Comparison of ENCODE assay signal across 8 cellular contexts in genomic region chr11:60925685-60926267, GRCh38. TPM values are rescaled to one million over a fixed set of nuclear protein-coding genes. Genes with fewer than 3 reads are reported as not detected.
DNase-seq lines count a peak whose midpoint lies in the region; ATAC-seq and TF ChIP-seq lines count a peak whose summit lies in the region.

No MANE protein-coding gene starts in this region.

- CTCF ChIA-PET in RWPE1 (lab: Yijun Ruan, JAX): interaction anchor here (1.2 kb wide), 1 partner anchor 203 kb away, joined by 3 read pairs; no protein-coding TSS in a partner anchor

- peaks cover 0 to 36% (median 21%) of the 10 kb centered on the region in 9 donors for H3K36me3 ChIP-seq in heart right ventricle
- H3K36me3 ChIP-seq in hepatocyte (replicated peaks; ENCODE audit: insufficient read depth, low read depth): no peaks in the 10 kb centered on the region

- no peak for DNase-seq in heart right ventricle
- DNase-seq in Right ventricle myocardium superior: no peak
- DNase-seq in RWPE1 (ENCODE audit: low spot score): peak; percentile 69
- DNase-seq in hepatocyte (ENCODE audit: low spot score): no peak
- no peak for DNase-seq in activated effector memory CD4-positive, alpha-beta T cell treated with anti-CD3 and anti-CD28 coated beads, Interleukin-2, amount 50 U/mL, for 16 hours
- DNase-seq in nucleus accumbens (lab: John Stamatoyannopoulos, UW): no peak

- no peak overlapping the region for H2AFZ ChIP-seq in hepatocyte

- no peak for ATAC-seq in heart right ventricle
- ATAC-seq in Right ventricle myocardium superior (ENCODE audit: poor library complexity): no peak
- no peak for ATAC-seq in HG02588 (IDR thresholded peaks at IDR 0.05; ENCODE audit: unreplicated experiment)
- no peak for ATAC-seq in GM19452 (IDR thresholded peaks at IDR 0.05; ENCODE audit: unreplicated experiment)

- H3K9me2 ChIP-seq in hepatocyte (replicated peaks; ENCODE audit: insufficient read depth): no peaks in the 10 kb centered on the region

- intact Hi-C loops in heart right ventricle (cut with DNase I) (no loop called here), Right ventricle myocardium superior (cut with DNase I) (no loop called here)

- POLR2A ChIA-PET in RWPE1 (lab: Yijun Ruan, JAX; ENCODE audit: low non-redundant PET): interaction anchor here (0.6 kb wide), 1 partner anchor 16 kb away, joined by 9 read pairs; no protein-coding TSS in a partner anchor

- no peak for TF ChIP-seq CTCF in heart right ventricle (IDR thresholded peaks at IDR 0.05)
- no peak for TF ChIP-seq CTCF in RWPE1 (conservative IDR thresholded peaks at IDR 0.05; ENCODE audit: low read depth)
- no peak for TF ChIP-seq CTCF in hepatocyte (IDR thresholded peaks at IDR 0.05; ENCODE audit: poor library complexity)

- WGBS in heart right ventricle, 2 donors: 63 to 71% methylated on average over 8 of the region's 8 CpGs
- WGBS in hepatocyte (ENCODE audit: low lambda C conversion rate, missing lambda C conversion rate): 57% methylated on average over 8 of the region's 8 CpGs

- H3K27ac ChIP-seq in heart right ventricle (no peak overlapping the region), RWPE1 (0 out of 2 replicates have a peak overlapping the region, but pooled peaks have one; percentile 70), hepatocyte (no peak overlapping the region)

- peaks cover 4 to 29% (median 22%) of the 10 kb centered on the region in 9 donors for H3K4me1 ChIP-seq in heart right ventricle
- peaks cover 5% of the 10 kb centered on the region for H3K4me1 ChIP-seq in hepatocyte (ENCODE audit: insufficient read depth)

- H3K4me3 ChIP-seq in heart right ventricle: peak overlapping the region in 7 of 10 donors; percentile 66 to 77 (median 67)
- H3K4me3 ChIP-seq in hepatocyte: no peak overlapping the region

- H4K20me1 ChIP-seq in hepatocyte (ENCODE audit: insufficient read depth, poor library complexity, severe bottlenecking): no peaks in the 10 kb centered on the region

- no peaks in the 10 kb centered on the region for H3K9me3 ChIP-seq in heart right ventricle
- no peaks in the 10 kb centered on the region for H3K9me3 ChIP-seq in hepatocyte (ENCODE audit: low read depth)

- peaks cover 10% of the 10 kb centered on the region for H3K79me2 ChIP-seq in hepatocyte

- H3K4me2 ChIP-seq in hepatocyte: peak overlapping the region; percentile 98

- H3K27me3 ChIP-seq in heart right ventricle: peaks cover 0 to 46% (median 12%) of the 10 kb centered on the region in 7 donors
- no peaks in the 10 kb centered on the region for H3K27me3 ChIP-seq in hepatocyte

RNA-seq across cellular contexts. Expression of gene TMEM132A, which starts 1.5 kb away (rescaled TPM):
- total RNA-seq in heart right ventricle: 10 to 100 TPM in 2 of 10 donors, 1 to 10 TPM in 8; 3.7 to 12.9 (median 6.5) TPM
- 10 to 100 TPM; 10.0 to 16.4 TPM for polyA plus RNA-seq in heart right ventricle
- 6.5 TPM for total RNA-seq in Right ventricle myocardium superior
- 33.7 and 44.3 TPM in 2 replicates for total RNA-seq in hepatocyte
- 97.1 and 98.7 TPM in 2 replicates for polyA plus RNA-seq in hepatocyte

RNA-seq across cellular contexts. Expression of gene TMEM109, which starts 11.8 kb away (rescaled TPM):
- total RNA-seq in heart right ventricle (100 to 1,000 TPM in 2 of 10 donors, 10 to 100 TPM in 8; 78.6 to 115 (median 92.7) TPM), Right ventricle myocardium superior (82.2 TPM), hepatocyte (30.0 and 47.5 TPM in 2 replicates)
- polyA plus RNA-seq in heart right ventricle (100 to 1,000 TPM in 1 of 2 donors, 10 to 100 TPM in 1; 53.3 to 121 TPM), hepatocyte (86.9 and 92.5 TPM in 2 replicates)

RNA-seq across cellular contexts. Expression of gene PRPF19, which starts 19.4 kb away (rescaled TPM):
- total RNA-seq in heart right ventricle: 10 to 100 TPM; 32.0 to 49.7 (median 39.4) TPM
- 10 to 100 TPM; 50.3 to 53.0 TPM for polyA plus RNA-seq in heart right ventricle
- total RNA-seq in Right ventricle myocardium superior: 34.0 TPM
- total RNA-seq in hepatocyte: 38.1 and 53.8 TPM in 2 replicates
- 18.5 and 19.3 TPM in 2 replicates for polyA plus RNA-seq in hepatocyte

RNA-seq across cellular contexts. Expression of gene SLC15A3, which starts 26.2 kb away (rescaled TPM):
- total RNA-seq in heart right ventricle (10 to 100 TPM in 9 of 10 donors, 1 to 10 TPM in 1; 9.5 to 52.4 (median 18.5) TPM), Right ventricle myocardium superior (19.1 TPM), hepatocyte (1.4 and 3.3 TPM in 2 replicates)
- polyA plus RNA-seq in heart right ventricle (10 to 100 TPM; 21.3 to 36.9 TPM), hepatocyte (0.56 and 2.3 TPM in 2 replicates)

RNA-seq across cellular contexts. Expression of gene CD6, which starts 45.7 kb away (rescaled TPM):
- total RNA-seq in heart right ventricle: 1 to 10 TPM in 2 of 10 donors, under 1 TPM in 7, not detected in 1; 0.17 to 4.5 (median 0.46) TPM
- under 1 TPM; 0.07 to 0.12 TPM for polyA plus RNA-seq in heart right ventricle
- 0.08 TPM for total RNA-seq in Right ventricle myocardium superior
- total RNA-seq in hepatocyte: 0.03 and 0.08 TPM in 2 replicates
- not detected in 2 replicates for polyA plus RNA-seq in hepatocyte
